30 cellular contexts compared by ENCODE assay signal in the genomic region with DNA sequence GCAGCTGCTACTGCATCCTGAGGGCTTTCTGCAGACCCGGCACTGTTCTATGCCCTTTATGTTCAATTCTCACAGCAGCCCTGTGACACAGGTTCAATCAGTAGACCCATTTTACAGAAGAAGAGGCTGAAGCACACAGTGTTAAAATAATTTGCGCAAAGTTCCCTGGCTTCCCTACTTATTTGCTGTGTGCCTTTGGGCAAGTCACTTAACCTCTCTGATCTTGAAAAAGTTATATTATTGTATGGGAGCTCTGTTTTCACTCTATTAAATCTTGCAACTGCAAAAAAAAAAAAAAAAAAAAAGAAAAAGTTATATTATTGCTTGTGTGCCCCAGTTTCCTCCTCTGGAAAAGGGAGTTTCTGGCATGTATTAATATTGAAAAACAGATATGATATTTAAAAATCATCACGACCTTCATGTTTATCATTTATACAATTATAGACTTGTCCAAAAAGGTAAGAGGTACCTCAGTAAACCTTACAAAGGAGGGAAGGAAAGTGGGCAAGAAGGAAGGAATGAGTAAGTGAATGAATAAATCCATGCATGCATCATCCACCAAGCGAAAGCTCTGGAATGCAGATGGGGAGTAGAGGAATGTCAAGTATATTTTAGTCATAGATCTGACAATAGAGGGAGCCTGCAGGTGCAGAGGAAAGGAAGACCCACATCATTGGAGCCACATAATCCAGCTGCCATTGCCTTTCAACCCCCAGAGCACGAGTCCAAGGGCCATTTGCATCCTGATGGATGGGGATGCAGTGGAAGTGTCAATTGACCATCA. TPM values are rescaled to one million over a fixed set of nuclear protein-coding genes. Genes with fewer than 3 reads are reported as not detected.
"Had no signal": no experiment of that assay in that cellular context is flagged by ENCODE, and none has a peak within 500 bp of the region (broad histone marks: within the 10 kb centered on the region; RNA-seq: fewer than 3 reads in every experiment).

No MANE protein-coding gene starts in this region.

- H3K36me3 Mint-ChIP-seq: activated CD8-positive, alpha-beta memory T cell treated with anti-CD3 and anti-CD28 coated beads, Interleukin-2, amount 10 ng/mL, durations not matched to agents 7 days and 5 days; activated naive CD4-positive, alpha-beta T cell treated with anti-CD3 and anti-CD28 coated beads, Interleukin-2, amount 50 U/mL, for 24 hours had no signal

- H3K27me3 Mint-ChIP-seq: activated CD4-positive, alpha-beta T cell treated with anti-CD3 and anti-CD28 coated beads, Interleukin-2, amount 10 ng/mL, durations not matched to agents 24 days and 14 days; activated CD8-positive, alpha-beta memory T cell treated with anti-CD3 and anti-CD28 coated beads, Interleukin-2, amount 10 ng/mL, durations not matched to agents 7 days and 5 days had no signal

- H3K4me1 ChIP-seq: ascending aorta, body of pancreas had no signal

- FAIRE-seq: bronchial epithelial cell, TTC549 had no signal

- H3K27me3 ChIP-seq: ascending aorta, body of pancreas, MG63 had no signal

- H3K27ac Mint-ChIP-seq: activated B cell treated with CpG ODN at 0.5 μM for 24 hours; activated CD4-positive, alpha-beta T cell treated with anti-CD3 and anti-CD28 coated beads, Interleukin-2, amount 10 ng/mL, durations not matched to agents 24 days and 14 days; activated CD8-positive, alpha-beta memory T cell treated with anti-CD3 and anti-CD28 coated beads, Interleukin-2, amount 10 ng/mL, durations not matched to agents 7 days and 5 days; activated naive CD4-positive, alpha-beta T cell treated with anti-CD3 and anti-CD28 coated beads, Interleukin-2, amount 50 U/mL, for 24 hours; activated naive CD8-positive, alpha-beta T cell treated with anti-CD3 and anti-CD28 coated beads, Interleukin-2, amount 50 U/mL, for 24 hours; activated T-cell treated with anti-CD3 and anti-CD28 coated beads, Interleukin-2, amount 50 U/mL, for 24 hours; activated T-helper 1 cell treated with anti-CD3 and anti-CD28 coated beads, Interleukin-12 subunit alpha, Interleukin-12 subunit beta, Interleukin-2, Interleukin-4 antibody, amounts not matched to agents 30 ng/mL and 10 ng/mL and 1 ng/mL, durations not matched to agents 14 hours and 24 hours and 36 hours had no signal

- H3K4me3 Mint-ChIP-seq: activated B cell treated with CpG ODN at 0.5 μM for 24 hours; activated CD4-positive, alpha-beta T cell treated with anti-CD3 and anti-CD28 coated beads, Interleukin-2, amount 10 ng/mL, durations not matched to agents 24 days and 14 days; activated CD8-positive, alpha-beta memory T cell treated with anti-CD3 and anti-CD28 coated beads, Interleukin-2, amount 10 ng/mL, durations not matched to agents 7 days and 5 days; activated naive CD4-positive, alpha-beta T cell treated with anti-CD3 and anti-CD28 coated beads, Interleukin-2, amount 50 U/mL, for 24 hours; activated naive CD8-positive, alpha-beta T cell treated with anti-CD3 and anti-CD28 coated beads, Interleukin-2, amount 50 U/mL, for 24 hours; activated T-cell treated with anti-CD3 and anti-CD28 coated beads, Interleukin-2, amount 50 U/mL, for 24 hours; activated T-helper 1 cell treated with anti-CD3 and anti-CD28 coated beads, Interleukin-12 subunit alpha, Interleukin-12 subunit beta, Interleukin-2, Interleukin-4 antibody, amounts not matched to agents 30 ng/mL and 10 ng/mL and 1 ng/mL, durations not matched to agents 14 hours and 24 hours and 36 hours had no signal

- H2AFZ ChIP-seq: PC-9 had no signal

- H3K4me2 ChIP-seq: PC-9 had no signal

- H3K4me3 ChIP-seq: ascending aorta, body of pancreas, MG63, PC-9 had no signal

- H3K4me1 Mint-ChIP-seq: activated B cell treated with CpG ODN at 0.5 μM for 24 hours; activated CD4-positive, alpha-beta T cell treated with anti-CD3 and anti-CD28 coated beads, Interleukin-2, amount 10 ng/mL, durations not matched to agents 24 days and 14 days; activated CD8-positive, alpha-beta memory T cell treated with anti-CD3 and anti-CD28 coated beads, Interleukin-2, amount 10 ng/mL, durations not matched to agents 7 days and 5 days; activated naive CD4-positive, alpha-beta T cell treated with anti-CD3 and anti-CD28 coated beads, Interleukin-2, amount 50 U/mL, for 24 hours; activated naive CD8-positive, alpha-beta T cell treated with anti-CD3 and anti-CD28 coated beads, Interleukin-2, amount 50 U/mL, for 24 hours had no signal

- ATAC-seq: activated CD8-positive, alpha-beta memory T cell treated with anti-CD3 and anti-CD28 coated beads, Interleukin-2, amount 10 ng/mL, durations not matched to agents 7 days and 5 days; activated naive CD8-positive, alpha-beta T cell treated with anti-CD3 and anti-CD28 coated beads, Interleukin-2, amount 50 U/mL, for 24 hours; body of pancreas had no signal

- H3K9me3 ChIP-seq: ascending aorta, body of pancreas, MG63 had no signal

- H3K9me3 Mint-ChIP-seq: activated B cell treated with CpG ODN at 0.5 μM for 24 hours; activated CD4-positive, alpha-beta T cell treated with anti-CD3 and anti-CD28 coated beads, Interleukin-2, amount 10 ng/mL, durations not matched to agents 24 days and 14 days; activated naive CD4-positive, alpha-beta T cell treated with anti-CD3 and anti-CD28 coated beads, Interleukin-2, amount 50 U/mL, for 24 hours; activated naive CD8-positive, alpha-beta T cell treated with anti-CD3 and anti-CD28 coated beads, Interleukin-2, amount 50 U/mL, for 24 hours; activated T-cell treated with anti-CD3 and anti-CD28 coated beads, Interleukin-2, amount 50 U/mL, for 24 hours; activated T-helper 1 cell treated with anti-CD3 and anti-CD28 coated beads, Interleukin-12 subunit alpha, Interleukin-12 subunit beta, Interleukin-2, Interleukin-4 antibody, amounts not matched to agents 30 ng/mL and 10 ng/mL and 1 ng/mL, durations not matched to agents 14 hours and 24 hours and 36 hours had no signal

- H3K36me3 ChIP-seq: ascending aorta, MG63 had no signal

- DNase-seq: activated B cell treated with CpG ODN at 0.5 μM for 24 hours; activated CD4-positive, alpha-beta T cell treated with anti-CD3 and anti-CD28 coated beads for 1 hour; activated CD4-positive, alpha-beta T cell treated with anti-CD3 and anti-CD28 coated beads, Interleukin-2, amount 10 ng/mL, durations not matched to agents 24 days and 14 days; activated CD4-positive, alpha-beta T cell treated with anti-CD3 and anti-CD28 coated beads, Interleukin-2, amount 50 U/mL, for 48 hours; activated CD8-positive, alpha-beta memory T cell treated with anti-CD3 and anti-CD28 coated beads, Interleukin-2, amount 10 ng/mL, durations not matched to agents 7 days and 5 days; activated effector memory CD4-positive, alpha-beta T cell treated with Interleukin-2 at 50 U/mL for 16 hours; activated naive CD4-positive, alpha-beta T cell; activated naive CD8-positive, alpha-beta T cell treated with anti-CD3 and anti-CD28 coated beads, Interleukin-2, amount 50 U/mL, for 24 hours; activated T-cell treated with anti-CD3 and anti-CD28 coated beads, Interleukin-2, amount 50 U/mL, for 24 hours; amniotic stem cell; body of pancreas; central memory CD4-positive, alpha-beta T cell; MG63; MV-4-11; NCI-H1092 treated with DMSO at 0.1 percent for 48 hours; NCI-H1417 treated with DMSO at 0.1 percent for 48 hours; NCI-H1694; NCI-H2029; NCI-H2107; NCI-H510A treated with DMSO at 0.1 percent for 48 hours; PC-9; SHP77 treated with DMSO at 0.1 percent for 48 hours; T-helper 2 cell; T1000 had no signal

- H3K27ac ChIP-seq: ascending aorta, body of pancreas, PC-9 had no signal

RNA-seq across cellular contexts. Expression of a gene that starts 21.2 kb away (rescaled TPM):
- total RNA-seq: activated B cell treated with CpG ODN at 0.5 μM for 24 hours; activated CD4-positive, alpha-beta T cell treated with anti-CD3 and anti-CD28 coated beads, Interleukin-2, amount 10 ng/mL, durations not matched to agents 24 days and 14 days; activated CD8-positive, alpha-beta memory T cell treated with anti-CD3 and anti-CD28 coated beads, Interleukin-2, amount 10 ng/mL, durations not matched to agents 7 days and 5 days; activated T-helper 1 cell treated with anti-CD3 and anti-CD28 coated beads, Interleukin-12 subunit alpha, Interleukin-12 subunit beta, Interleukin-2, Interleukin-4 antibody, amounts not matched to agents 30 ng/mL and 10 ng/mL and 1 ng/mL, durations not matched to agents 14 hours and 24 hours and 36 hours; ascending aorta; bronchial epithelial cell; PC-9; SK-MEL-5 had no signal
